In the genomic region with DNA sequence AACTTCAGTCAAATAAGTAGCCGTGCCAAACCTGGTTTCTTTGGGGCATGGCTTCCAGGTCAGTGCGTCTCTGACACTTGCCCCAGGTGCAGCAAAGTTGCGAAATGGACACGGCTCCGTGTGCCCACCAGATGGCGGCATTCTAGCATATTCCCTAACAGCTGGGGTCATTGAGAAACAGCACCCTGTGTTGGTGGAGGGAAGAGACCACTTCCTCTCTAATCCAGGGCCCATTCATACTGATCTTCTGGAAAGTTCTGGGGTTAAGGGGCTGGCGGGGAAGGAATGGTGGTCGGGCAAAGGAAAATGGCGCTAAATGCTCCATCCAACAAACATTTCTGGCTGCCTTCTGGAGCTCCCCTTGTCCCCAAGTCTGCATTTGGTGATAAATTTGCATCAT, we compare ENCODE assay signal across 8 cellular contexts.
DNase-seq lines count a peak whose midpoint lies in the region; ATAC-seq and TF ChIP-seq lines count a peak whose summit lies in the region.

No MANE protein-coding gene starts in this region.

- CTCF ChIA-PET in GM10248 (lab: Yijun Ruan, JAX) = interaction anchor here (0.8 to 10.1 kb wide), 12 partner anchors 10 to 549 kb away, joined by 3 to 175 read pairs (median 6); no protein-coding TSS in a partner anchor

- DNase-seq in GM10248 (ENCODE audit: extremely low spot score) (peak; percentile 71), NAMALWA (ENCODE audit: low spot score) (peak; percentile 71), WERI-Rb-1 (peak; percentile 75), left lobe of liver (ENCODE audit: low spot score) (peak; percentile 83), DMS79 treated with DMSO at 0.1 percent for 48 hours (lab: John Stamatoyannopoulos, UW) (no peak)
- peak; percentile 26 for DNase-seq in central memory CD4-positive, alpha-beta T cell
- peak; percentile 6 for DNase-seq in stimulated activated CD8-positive, alpha-beta memory T cell treated with anti-CD3 and anti-CD28 coated beads, Interleukin-15, amount 100 ng/mL, for 1 hour (ENCODE audit: low read depth)

- no peaks in the 10 kb centered on the region for H3K36me3 ChIP-seq in WERI-Rb-1

- no peaks in the 10 kb centered on the region for H3K9me3 ChIP-seq in WERI-Rb-1 (ENCODE audit: severe bottlenecking)

- no peak overlapping the region for H3K27ac ChIP-seq in WERI-Rb-1

- H3K27me3 ChIP-seq in WERI-Rb-1 (ENCODE audit: insufficient read depth, low read depth, severe bottlenecking) = peaks cover 4% of the 10 kb centered on the region

- ATAC-seq in left lobe of liver = peak; percentile 99
- ATAC-seq in HG03565 (IDR thresholded peaks at IDR 0.05; ENCODE audit: unreplicated experiment) = no peak

- no peak overlapping the region for H3K4me3 ChIP-seq in WERI-Rb-1 (ENCODE audit: low read depth, low read length)

- TF ChIP-seq CTCF in GM10248 (IDR thresholded peaks at IDR 0.05; ENCODE audit: control extremely low read depth, extremely low read depth, low read depth, missing control alignments) = peak; percentile 66
- peak; percentile 85 for TF ChIP-seq CTCF in WERI-Rb-1 (IDR thresholded peaks at IDR 0.05; ENCODE audit: low read depth, low read length)

- POLR2A ChIA-PET in GM10248 (lab: Yijun Ruan, JAX) = no interaction called here
